ENCODE assay signal across 8 cellular contexts in the genomic region with DNA sequence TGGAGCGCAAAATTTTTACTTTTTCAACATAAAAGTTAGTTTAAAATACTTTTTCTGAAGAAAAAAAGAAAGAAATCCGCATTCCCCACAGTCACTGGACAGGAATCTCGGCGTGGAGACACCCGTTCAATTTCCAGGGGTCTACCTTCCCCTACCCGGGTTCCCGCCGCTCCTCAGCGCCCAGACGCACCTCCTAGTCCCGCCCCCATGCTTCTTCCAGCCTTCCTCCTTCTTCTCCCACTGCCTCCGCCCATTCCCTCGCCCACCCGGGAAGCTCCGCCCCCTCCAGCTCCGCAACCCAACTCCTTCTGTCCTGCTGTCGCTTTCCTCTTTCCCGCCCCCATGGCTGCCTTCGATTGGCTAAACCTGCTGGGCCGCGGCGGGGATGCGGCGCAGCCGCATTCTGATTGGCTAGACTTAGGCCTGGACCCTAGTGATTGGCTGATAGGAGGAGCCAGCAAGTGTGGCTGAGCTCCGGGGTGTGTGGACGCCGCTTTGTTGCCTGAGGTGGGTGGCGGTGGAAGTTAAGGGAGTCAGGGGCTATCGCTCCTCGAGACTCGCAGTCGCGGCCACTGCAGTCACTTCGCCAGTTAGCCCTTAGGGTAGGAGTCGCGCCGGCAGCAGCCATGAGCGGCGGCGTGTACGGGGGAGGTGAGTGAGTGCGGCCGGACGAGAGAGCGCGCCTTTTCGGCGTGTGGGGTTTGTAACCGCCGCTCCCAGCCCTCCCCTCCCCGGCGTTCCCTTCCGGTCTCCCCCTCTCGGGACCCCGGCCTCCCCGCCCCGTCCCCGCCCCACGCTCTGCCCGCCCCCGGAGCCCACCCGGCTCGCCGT. TPM values are rescaled to one million over a fixed set of nuclear protein-coding genes. Genes with fewer than 3 reads are reported as not detected.
DNase-seq lines count a peak whose midpoint lies in the region; ATAC-seq and TF ChIP-seq lines count a peak whose summit lies in the region.

Gene ACTL6A, plus strand, starts transcription at position 460 of the 831 bp plus-strand sequence. Its CDS starts 167 bp downstream, at position 627.

- H3K36me3 Mint-ChIP-seq in activated T-helper 2 cell treated with anti-CD3 and anti-CD28 coated beads, Interferon-gamma antibody, Interleukin-2, Interleukin-4, amounts not matched to agents 10 μg/mL and 5 μg/mL and 100 μg/mL, durations not matched to agents 14 hours and 24 hours and 36 hours (ENCODE audit: low read depth): peaks cover 6% of the 10 kb centered on the region
- no peaks in the 10 kb centered on the region for H3K36me3 Mint-ChIP-seq in naive thymus-derived CD8-positive, alpha-beta T cell

- peak within 1 kb of the TSS; percentile 98 for H3K4me3 Mint-ChIP-seq in activated T-helper 2 cell treated with anti-CD3 and anti-CD28 coated beads, Interferon-gamma antibody, Interleukin-2, Interleukin-4, amounts not matched to agents 10 μg/mL and 5 μg/mL and 100 μg/mL, durations not matched to agents 14 hours and 24 hours and 36 hours (ENCODE audit: low read depth)
- H3K4me3 Mint-ChIP-seq in naive thymus-derived CD8-positive, alpha-beta T cell: peak within 1 kb of the TSS; percentile 95 to 99 (median 98)

- no peak for TF ChIP-seq CTCF in RWPE2 (IDR thresholded peaks at IDR 0.05; ENCODE audit: poor library complexity, severe bottlenecking)
- no peak for TF ChIP-seq CTCF in fibroblast of mammary gland (conservative IDR thresholded peaks at IDR 0.05; ENCODE audit: control insufficient read depth, insufficient read depth, low read depth, low read length)

- H3K9me3 ChIP-seq in RWPE2 (ENCODE audit: severe bottlenecking): no peaks in the 10 kb centered on the region

- H3K4me1 ChIP-seq in RWPE2 (ENCODE audit: insufficient read depth, poor library complexity, severe bottlenecking): peaks cover 13% of the 10 kb centered on the region

- peak within 1 kb of the TSS; percentile 70 for H3K27ac ChIP-seq in RWPE2 (ENCODE audit: poor library complexity, severe bottlenecking)

- ATAC-seq in RWPE2 (ENCODE audit: low read depth): peak; percentile 93
- peak; percentile 93 to 94 for ATAC-seq in naive thymus-derived CD8-positive, alpha-beta T cell

- POLR2A ChIA-PET in naive thymus-derived CD8-positive, alpha-beta T cell (lab: Charles Lee): interaction anchor here (0.6 to 1.8 kb wide), 6 partner anchors 10 to 414 kb away, joined by 3 to 9 read pairs (median 4); partner anchors contain the start of genes MFN1, MRPL47, NDUFB5 and PIK3CA

- H3K36me3 ChIP-seq in RWPE2 (ENCODE audit: low read depth): no peaks in the 10 kb centered on the region

- DNase-seq in EH (ENCODE audit: low read depth) (peak; percentile 99), H4 (ENCODE audit: low spot score) (peak; percentile 100), LoVo (ENCODE audit: low spot score) (peak; percentile 98), RWPE2 (ENCODE audit: low spot score) (peak; percentile 99), fibroblast of mammary gland (ENCODE audit: low read depth) (peak; percentile 99)
- DNase-seq in activated T-helper 2 cell treated with anti-CD3 and anti-CD28 coated beads, Interferon-gamma antibody, Interleukin-2, Interleukin-4, amounts not matched to agents 10 μg/mL and 5 μg/mL and 100 μg/mL, durations not matched to agents 14 hours and 24 hours and 36 hours (ENCODE audit: low spot score): peak; percentile 98
- peak; percentile 92 to 99 (median 96) for DNase-seq in naive thymus-derived CD8-positive, alpha-beta T cell
- peak; percentile 92 to 99 (median 96) for DNase-seq in stimulated activated naive CD4-positive, alpha-beta T cell (lab: John Stamatoyannopoulos, UW)

- H3K4me3 ChIP-seq in RWPE2 (ENCODE audit: severe bottlenecking) (peak within 1 kb of the TSS; percentile 84), fibroblast of mammary gland (ENCODE audit: control insufficient read depth, low read depth, low read length) (peak within 1 kb of the TSS; percentile 89)

- H3K27ac Mint-ChIP-seq in activated T-helper 2 cell treated with anti-CD3 and anti-CD28 coated beads, Interferon-gamma antibody, Interleukin-2, Interleukin-4, amounts not matched to agents 10 μg/mL and 5 μg/mL and 100 μg/mL, durations not matched to agents 14 hours and 24 hours and 36 hours: peak within 1 kb of the TSS; percentile 98
- peak within 1 kb of the TSS; percentile 89 to 97 (median 96) for H3K27ac Mint-ChIP-seq in naive thymus-derived CD8-positive, alpha-beta T cell

- H3K27me3 Mint-ChIP-seq in activated T-helper 2 cell treated with anti-CD3 and anti-CD28 coated beads, Interferon-gamma antibody, Interleukin-2, Interleukin-4, amounts not matched to agents 10 μg/mL and 5 μg/mL and 100 μg/mL, durations not matched to agents 14 hours and 24 hours and 36 hours (ENCODE audit: low read depth): peaks cover 14% of the 10 kb centered on the region
- H3K27me3 Mint-ChIP-seq in naive thymus-derived CD8-positive, alpha-beta T cell: peaks cover 0 to 3% (median 0%) of the 10 kb centered on the region in 5 donors

- no peaks in the 10 kb centered on the region for H3K9me3 Mint-ChIP-seq in activated T-helper 2 cell treated with anti-CD3 and anti-CD28 coated beads, Interferon-gamma antibody, Interleukin-2, Interleukin-4, amounts not matched to agents 10 μg/mL and 5 μg/mL and 100 μg/mL, durations not matched to agents 14 hours and 24 hours and 36 hours
- H3K9me3 Mint-ChIP-seq in naive thymus-derived CD8-positive, alpha-beta T cell: no peaks in the 10 kb centered on the region

- peaks cover 4% of the 10 kb centered on the region for H3K27me3 ChIP-seq in RWPE2 (ENCODE audit: insufficient read depth, poor library complexity, severe bottlenecking)

- peaks cover 30% of the 10 kb centered on the region for H3K4me1 Mint-ChIP-seq in activated T-helper 2 cell treated with anti-CD3 and anti-CD28 coated beads, Interferon-gamma antibody, Interleukin-2, Interleukin-4, amounts not matched to agents 10 μg/mL and 5 μg/mL and 100 μg/mL, durations not matched to agents 14 hours and 24 hours and 36 hours (ENCODE audit: low read depth)
- H3K4me1 Mint-ChIP-seq in naive thymus-derived CD8-positive, alpha-beta T cell: peaks cover 16 to 38% (median 37%) of the 10 kb centered on the region in 4 donors

- intact Hi-C loops in activated T-helper 2 cell treated with anti-CD3 and anti-CD28 coated beads, Interferon-gamma antibody, Interleukin-2, Interleukin-4, amounts not matched to agents 10 μg/mL and 5 μg/mL and 100 μg/mL, durations not matched to agents 14 hours and 24 hours and 36 hours (cut with micrococcal nuclease): loop anchor here (1.0 to 5.0 kb wide), 8 partner anchors 42 to 1040 kb away; partner anchors contain the start of genes GNB4, MFN1, MRPL47 and NDUFB5

RNA-seq across cellular contexts. Expression of gene ACTL6A, which starts in this region (rescaled TPM):
- 184 and 235 TPM in 2 replicates for total RNA-seq in H4 (2014; rRNA removed; shearing (Covaris generic))
- total RNA-seq in activated T-helper 2 cell treated with anti-CD3 and anti-CD28 coated beads, Interferon-gamma antibody, Interleukin-2, Interleukin-4, amounts not matched to agents 10 μg/mL and 5 μg/mL and 100 μg/mL, durations not matched to agents 14 hours and 24 hours and 36 hours: 114 and 121 TPM in 2 replicates
- 10 to 100 TPM; 63.2 to 65.0 TPM for total RNA-seq in naive thymus-derived CD8-positive, alpha-beta T cell
- 10 to 100 TPM; 38.0 to 57.3 (median 40.5) TPM for polyA plus RNA-seq in naive thymus-derived CD8-positive, alpha-beta T cell

Comparison
In these comparisons a context has a peak if more than half of its experiments do, and no peak if none do; other contexts are left out.
1. Peak in every context shown above with its lines: DNase-seq, ATAC-seq, H3K4me3 ChIP-seq and H3K27ac ChIP-seq.